Comparison of ENCODE assay signal across 9 cellular contexts in the genomic region with DNA sequence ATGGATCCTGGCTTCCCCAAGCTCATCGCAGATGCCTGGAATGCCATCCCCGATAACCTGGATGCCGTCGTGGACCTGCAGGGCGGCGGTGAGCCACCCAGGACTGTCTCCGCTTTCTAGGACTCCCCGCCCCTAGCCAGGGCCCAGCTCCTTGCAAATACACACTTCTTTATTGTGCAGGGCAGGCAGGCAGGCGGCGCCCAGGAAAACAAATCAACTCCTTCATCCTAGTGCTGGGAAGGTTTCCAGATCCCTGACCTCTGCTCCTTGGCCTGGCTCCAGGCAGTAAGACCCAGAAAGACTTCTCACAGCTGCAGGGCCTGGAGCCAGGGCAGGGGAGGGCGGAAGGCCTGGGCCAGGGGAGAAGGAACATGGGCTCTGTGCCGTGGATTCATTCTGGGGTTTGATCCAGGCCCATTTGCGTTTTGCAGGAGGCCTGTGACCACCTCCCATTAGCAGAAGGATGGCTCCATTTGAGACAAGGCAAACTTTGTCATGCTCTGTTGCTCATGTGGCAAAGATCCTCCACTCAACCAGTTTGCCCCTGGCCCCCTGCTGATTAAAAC. TPM values are rescaled to one million over a fixed set of nuclear protein-coding genes. Genes with fewer than 3 reads are reported as not detected.
DNase-seq lines count a peak whose midpoint lies in the region; ATAC-seq, FAIRE-seq and TF ChIP-seq lines count a peak whose summit lies in the region.
"Had no signal": no experiment of that assay in that cellular context is flagged by ENCODE, and none has a peak within 500 bp of the region (broad histone marks: within the 10 kb centered on the region; RNA-seq: fewer than 3 reads in every experiment).

No MANE protein-coding gene starts in this region.

- TF ChIP-seq RAD21 in HepG2 (CRISPR knock-in tag; IDR thresholded peaks at IDR 0.05), result no peak

- H3K36me3 ChIP-seq in MG63, result peaks cover 41% of the 10 kb centered on the region
- H3K36me3 ChIP-seq in bronchial epithelial cell (ENCODE audit: control insufficient read depth, insufficient read depth, low read length), result no peaks in the 10 kb centered on the region
- no peaks in the 10 kb centered on the region for H3K36me3 ChIP-seq in HepG2 (replicated peaks in 1 of 2; ENCODE audit: control insufficient read depth in 1 of 2, insufficient read depth in 2 of 2, low read length in 2 of 2)
- no peaks in the 10 kb centered on the region for H3K36me3 ChIP-seq in urinary bladder (ENCODE audit: insufficient read depth)

- peak; percentile 8 for TF ChIP-seq CTCF in bronchial epithelial cell (IDR thresholded peaks at IDR 0.05; ENCODE audit: insufficient read depth, low read length, severe bottlenecking)
- peak; percentile 32; the same call in 1 of the 2 replicates for TF ChIP-seq CTCF in HepG2 (CRISPR knock-in tag; IDR thresholded peaks at IDR 0.05)

- CTCF ChIA-PET in HepG2 (lab: Yijun Ruan, JAX; ENCODE audit: low intra/inter-chr PET ratio, low total read pairs), result interaction anchor here (1.7 to 2.7 kb wide), 2 partner anchors 38 to 209 kb away, joined by 4 to 9 read pairs; no protein-coding TSS in a partner anchor

- no peak overlapping the region; the same call in 1 of the 2 replicates for H3K9ac ChIP-seq in HepG2 (ENCODE audit: insufficient read depth, low read depth, low read length)

- WGBS in HepG2 (ENCODE audit: low lambda C conversion rate), result 9% methylated on average over 4 of the region's 13 CpGs
- 26% methylated on average over 13 of the region's 13 CpGs for WGBS in urinary bladder

- H3K4me1 ChIP-seq in HepG2 (ENCODE audit: insufficient read depth, low read length), result peaks cover 47% of the 10 kb centered on the region
- no peaks in the 10 kb centered on the region for H3K4me1 ChIP-seq in urinary bladder (ENCODE audit: insufficient read depth)

- peak overlapping the region; percentile 49 for H2AFZ ChIP-seq in HepG2 (ENCODE audit: low read length)

- H3K27ac ChIP-seq in HepG2 (ENCODE audit: extremely low read length, insufficient read depth, low read length) (no peak overlapping the region), urinary bladder (ENCODE audit: low read depth) (peak overlapping the region; percentile 52)

- intact Hi-C loops in HepG2 (cut with micrococcal nuclease; ENCODE audit: unreplicated experiment), result no loop called here

- no TSS peak for BruUV-seq in HepG2 (replicated peaks; lab: Mats Ljungman, UMichigan)

- H3K4me3 ChIP-seq in MG63 (no peak overlapping the region), bronchial epithelial cell (ENCODE audit: low read depth, low read length) (no peak overlapping the region), HepG2 (replicated peaks in 1 of 3; ENCODE audit: insufficient read depth in 1 of 3, low read depth in 2 of 3, low read length in 3 of 3) (peak overlapping the region in 2 of 3 experiments; percentile 1 to 41; a peak in 2 of 6 replicates), urinary bladder (ENCODE audit: low read depth, low read length) (no peak overlapping the region)

- ATAC-seq in HepG2 (peak; percentile 81), GM21619 (IDR thresholded peaks at IDR 0.05; ENCODE audit: unreplicated experiment) (no peak)

- TF ChIP-seq EP300 in HepG2 (IDR thresholded peaks at IDR 0.05; ENCODE audit: low read depth in 2 of 2, low read length in 2 of 2), result peak in 1 of 2 experiments; percentile 53; a peak in 2 of 4 replicates
- 0 out of 2 replicates have a peak, but pooled peaks have one; percentile 35 for TF ChIP-seq EP300 in HepG2 (CRISPR knock-in tag; IDR thresholded peaks at IDR 0.05; ENCODE audit: borderline replicate concordance)

- peak; percentile 7 for DNase-seq in 8988T
- DNase-seq in MG63, result peak; percentile 97
- no peak for DNase-seq in bronchial epithelial cell (ENCODE audit: low read depth)
- DNase-seq in HepG2 (ENCODE audit: low spot score), result peak; percentile 79
- no peak for DNase-seq in activated CD4-positive, alpha-beta T cell treated with anti-CD3 and anti-CD28 coated beads, Interleukin-2, amount 50 U/mL, for 48 hours
- DNase-seq in SIG-M5 (lab: John Stamatoyannopoulos, UW), result no peak
- DNase-seq: CD4-positive, CD25-positive, alpha-beta regulatory T cell had no signal

- FAIRE-seq in bronchial epithelial cell (lab: Jason Lieb, UNC), result no peak
- peak; percentile 42 for FAIRE-seq in HepG2 (lab: Jason Lieb, UNC)

- in situ Hi-C loops in HepG2 (cut with HindIII; ENCODE audit: extremely low pct_ligation_motif_present, low pct_unique_long_range_greater_than_20kb), result no loop called here

- TF ChIP-seq POLR2A in HepG2 (IDR thresholded peaks at IDR 0.05; ENCODE audit: insufficient read depth in 1 of 2, low read depth in 2 of 2, low read length in 2 of 2), result no peak

- H3K4me2 ChIP-seq in HepG2 (ENCODE audit: low read depth, low read length), result peak overlapping the region; percentile 74

- POLR2A ChIA-PET in HepG2 (lab: Yijun Ruan, JAX), result interaction anchor here (0.8 to 1.2 kb wide), 2 partner anchors 10 to 120 kb away, joined by 4 to 5 read pairs; no protein-coding TSS in a partner anchor

- H4K20me1 ChIP-seq in HepG2 (ENCODE audit: insufficient read depth, low read length), result no peaks in the 10 kb centered on the region

- no peaks in the 10 kb centered on the region for H3K9me3 ChIP-seq in MG63
- H3K9me3 ChIP-seq in HepG2 (ENCODE audit: low read length), result no peaks in the 10 kb centered on the region

- H3K79me2 ChIP-seq in HepG2 (ENCODE audit: insufficient read depth, low read length), result no peaks in the 10 kb centered on the region

- H3K27me3 ChIP-seq in MG63 (no peaks in the 10 kb centered on the region), bronchial epithelial cell (ENCODE audit: control insufficient read depth, insufficient read depth, low read length) (no peaks in the 10 kb centered on the region), HepG2 (ENCODE audit: control insufficient read depth in 1 of 2, insufficient read depth in 2 of 2, low read length in 2 of 2) (no peaks in the 10 kb centered on the region)

TF ChIP-seq in HepG2, 621 proteins besides CTCF, POLR2A, EP300 and RAD21 (continues in another document):
- TF ChIP-seq MBNL3 (CRISPR knock-in tag; conservative IDR thresholded peaks at IDR 0.05), result no peak
- no peak for TF ChIP-seq MXD4 (CRISPR knock-in tag; IDR thresholded peaks at IDR 0.05)

RNA-seq across cellular contexts. Expression of a gene that starts 6.0 kb away (rescaled TPM):
- total RNA-seq in MG63 (2014; rRNA removed; shearing (Covaris generic); ENCODE audit: low replicate concordance), result not detected in 2 replicates
- 11.8 TPM in 2 replicates for total RNA-seq in bronchial epithelial cell
- 7.7 and 9.9 TPM in 2 replicates for total RNA-seq in HepG2 (2016; rRNA removed; fragmentation: Illumina TruSeq; extraction: Trizol)
- total RNA-seq in HepG2 (2016; cell fraction: cytosol; rRNA removed; fragmentation: Illumina TruSeq; extraction: Trizol; ENCODE audit: low read depth), result 1.1 and 1.2 TPM in 2 replicates
- 5.5 and 12.0 TPM in 2 replicates for total RNA-seq in HepG2 (2016; cell fraction: insoluble cytoplasmic fraction; rRNA removed; fragmentation: Illumina TruSeq; extraction: Trizol)
- total RNA-seq in HepG2 (2016; cell fraction: membrane; rRNA removed; fragmentation: Illumina TruSeq; extraction: Trizol), result 1.3 and 1.9 TPM in 2 replicates
- 15.2 and 20.7 TPM in 2 replicates for total RNA-seq in HepG2 (2016; cell fraction: nucleus; rRNA removed; fragmentation: Illumina TruSeq; extraction: Trizol)
- 12.5 and 17.6 TPM in 2 replicates for polyA plus RNA-seq in HepG2 (2011; rRNA removed)
- polyA plus RNA-seq in HepG2 (2011; cell fraction: cytosol; rRNA removed), result 5.2 and 8.1 TPM in 2 replicates
- polyA plus RNA-seq in HepG2 (2011; cell fraction: nucleus; rRNA removed), result 6.2 and 7.9 TPM in 2 replicates
- 13.3 and 13.4 TPM in 2 replicates for polyA plus RNA-seq in HepG2 (2012)
- polyA plus RNA-seq in HepG2 (2016; cell fraction: cytosol; fragmentation: Illumina TruSeq; extraction: Trizol; ENCODE audit: low read depth), result 0.63 and 0.83 TPM in 2 replicates
- 6.3 and 6.8 TPM in 2 replicates for polyA plus RNA-seq in HepG2 (2016; cell fraction: insoluble cytoplasmic fraction; fragmentation: Illumina TruSeq; extraction: Trizol; ENCODE audit: low read depth)
- polyA plus RNA-seq in HepG2 (2016; cell fraction: membrane; fragmentation: Illumina TruSeq; extraction: Trizol; ENCODE audit: low read depth), result 1.2 and 1.6 TPM in 2 replicates
- 20.8 and 23.5 TPM in 2 replicates for polyA plus RNA-seq in HepG2 (2016; cell fraction: nucleus; fragmentation: Illumina TruSeq; extraction: Trizol; ENCODE audit: insufficient read depth, low read depth)
- polyA minus RNA-seq in HepG2 (2011; rRNA and poly(A)+ RNA removed; ENCODE audit: low replicate concordance), result 2.4 and 13.2 TPM in 2 replicates
- polyA minus RNA-seq in HepG2 (2011; cell fraction: cytosol; rRNA and poly(A)+ RNA removed), result 7.6 and 12.2 TPM in 2 replicates
- polyA minus RNA-seq in HepG2 (2011; cell fraction: nucleus; rRNA and poly(A)+ RNA removed), result 24.1 and 26.9 TPM in 2 replicates
- 60.4 TPM for total RNA-seq in urinary bladder
- polyA plus RNA-seq in urinary bladder, result 12.4 TPM

RNA-seq across cellular contexts. Expression of a gene that starts 23.9 kb away (rescaled TPM):
- 53.0 and 98.5 TPM in 2 replicates for total RNA-seq in MG63 (2014; rRNA removed; shearing (Covaris generic); ENCODE audit: low replicate concordance)
- total RNA-seq in bronchial epithelial cell (5.8 and 12.4 TPM in 2 replicates), HepG2 (2016; rRNA removed; fragmentation: Illumina TruSeq; extraction: Trizol) (0.29 and 0.31 TPM in 2 replicates), urinary bladder (455 TPM)
- total RNA-seq in HepG2 (2016; cell fraction: cytosol; rRNA removed; fragmentation: Illumina TruSeq; extraction: Trizol; ENCODE audit: low read depth), result not detected in 2 replicates
- total RNA-seq in HepG2 (2016; cell fraction: insoluble cytoplasmic fraction; rRNA removed; fragmentation: Illumina TruSeq; extraction: Trizol), result 0.30 and 0.54 TPM in 2 replicates
- 0.10 and 0.87 TPM in 2 replicates for total RNA-seq in HepG2 (2016; cell fraction: membrane; rRNA removed; fragmentation: Illumina TruSeq; extraction: Trizol)
- total RNA-seq in HepG2 (2016; cell fraction: nucleus; rRNA removed; fragmentation: Illumina TruSeq; extraction: Trizol), result 0.63 and 1.1 TPM in 2 replicates
- polyA plus RNA-seq in HepG2 (2011; rRNA removed) (1.3 TPM in 2 replicates), urinary bladder (430 TPM)
- polyA plus RNA-seq in HepG2 (2011; cell fraction: cytosol; rRNA removed), result 0.74 and 0.94 TPM in 2 replicates
- polyA plus RNA-seq in HepG2 (2011; cell fraction: nucleus; rRNA removed), result 0.84 and 0.92 TPM in 2 replicates
- polyA plus RNA-seq in HepG2 (2012), result 0.21 and 0.65 TPM in 2 replicates
- polyA plus RNA-seq in HepG2 (2016; cell fraction: cytosol; fragmentation: Illumina TruSeq; extraction: Trizol; ENCODE audit: low read depth), result 0.25 and 0.49 TPM in 2 replicates
- 0.27 and 0.80 TPM in 2 replicates for polyA plus RNA-seq in HepG2 (2016; cell fraction: insoluble cytoplasmic fraction; fragmentation: Illumina TruSeq; extraction: Trizol; ENCODE audit: low read depth)
- polyA plus RNA-seq in HepG2 (2016; cell fraction: membrane; fragmentation: Illumina TruSeq; extraction: Trizol; ENCODE audit: low read depth), result 0.63 and 1.00 TPM in 2 replicates
- polyA plus RNA-seq in HepG2 (2016; cell fraction: nucleus; fragmentation: Illumina TruSeq; extraction: Trizol; ENCODE audit: insufficient read depth, low read depth), result 0.67 and 0.96 TPM in 2 replicates
- 1.5 and 3.0 TPM in 2 replicates for polyA minus RNA-seq in HepG2 (2011; rRNA and poly(A)+ RNA removed; ENCODE audit: low replicate concordance)
- polyA minus RNA-seq in HepG2 (2011; cell fraction: cytosol; rRNA and poly(A)+ RNA removed), result 1.4 and 1.9 TPM in 2 replicates
- polyA minus RNA-seq in HepG2 (2011; cell fraction: nucleus; rRNA and poly(A)+ RNA removed), result 0.75 and 2.6 TPM in 2 replicates
- polyA plus RNA-seq: CD4-positive, CD25-positive, alpha-beta regulatory T cell had no signal

Comparison
In these comparisons a context has a peak if more than half of its experiments do, and no peak if none do; other contexts are left out.
1. DNase-seq: peak in 8988T (single experiment), MG63 (single experiment) and HepG2 (single experiment); none in bronchial epithelial cell (single experiment), activated CD4-positive, alpha-beta T cell treated with anti-CD3 and anti-CD28 coated beads, Interleukin-2, amount 50 U/mL, for 48 hours (0 of 2) and SIG-M5 (single experiment).
2. H3K4me3 ChIP-seq: peak in HepG2 (2 of 3); none in MG63 (single experiment), bronchial epithelial cell (single experiment) and urinary bladder (single experiment).